ENCODE assay signal across 1 cellular context in the genomic region with DNA sequence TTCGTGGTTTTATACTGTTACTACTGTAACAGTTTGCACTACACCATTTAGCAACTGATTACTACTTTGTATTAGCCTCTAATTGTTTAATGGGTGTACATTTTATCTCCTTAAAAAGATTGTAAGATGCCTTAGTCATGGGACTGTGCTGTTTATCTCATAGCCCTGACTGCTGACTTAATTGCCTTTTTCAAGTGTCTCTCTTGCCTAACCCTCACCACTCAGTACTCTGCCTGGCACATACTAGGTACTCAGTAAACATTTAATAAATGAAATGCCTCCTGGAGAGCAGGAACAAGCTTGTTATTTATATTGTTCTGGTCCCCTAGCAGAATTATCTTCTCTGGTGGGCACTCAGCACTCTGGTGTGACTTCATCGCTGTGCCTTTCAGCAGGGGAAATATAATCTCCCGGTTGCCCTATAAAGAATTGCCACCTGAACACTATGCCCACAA.
TF ChIP-seq lines count a peak whose summit lies in the region.

No MANE protein-coding gene starts in this region.

TF ChIP-seq in GM12878, 131 proteins besides CTCF, POLR2A, EP300 and RAD21:
- TF ChIP-seq CUX1 (IDR thresholded peaks at IDR 0.05; ENCODE audit: insufficient replicate concordance, low read depth, low read length) (no peak), KAT2A (conservative IDR thresholded peaks at IDR 0.05; ENCODE audit: control insufficient read depth, low read depth, low read length) (no peak), NKRF (conservative IDR thresholded peaks at IDR 0.05) (no peak), PKNOX1 (IDR thresholded peaks at IDR 0.05) (no peak), RB1 (IDR thresholded peaks at IDR 0.05; ENCODE audit: borderline replicate concordance) (no peak), ZNF207 (IDR thresholded peaks at IDR 0.05; ENCODE audit: borderline replicate concordance) (no peak), TCF7 (IDR thresholded peaks at IDR 0.05; ENCODE audit: borderline replicate concordance) (no peak), GATAD2B (conservative IDR thresholded peaks at IDR 0.05; ENCODE audit: low read depth) (no peak), PAX8 (IDR thresholded peaks at IDR 0.05) (no peak), RELA (IDR thresholded peaks at IDR 0.05; ENCODE audit: borderline replicate concordance, partially characterized antibody) (no peak), ASH2L (IDR thresholded peaks at IDR 0.05; ENCODE audit: borderline replicate concordance, low read depth) (no peak), ELK1 (IDR thresholded peaks at IDR 0.05; ENCODE audit: low read depth, low read length) (no peak), ATF7 (IDR thresholded peaks at IDR 0.05; ENCODE audit: low read depth) (no peak), SMAD1 (IDR thresholded peaks at IDR 0.05; ENCODE audit: low read depth, partially characterized antibody) (no peak), CREM (IDR thresholded peaks at IDR 0.05; ENCODE audit: low read depth) (no peak), POLR2AphosphoS2 (IDR thresholded peaks at IDR 0.05; ENCODE audit: low read depth, low read length) (no peak), YBX1 (IDR thresholded peaks at IDR 0.05) (no peak)
